Comparison of ENCODE assay signal across 27 cellular contexts in genomic region chr15:25240461-25241021, GRCh38.
DNase-seq lines count a peak whose midpoint lies in the region; ATAC-seq, FAIRE-seq and TF ChIP-seq lines count a peak whose summit lies in the region.
"Had no signal": no experiment of that assay in that cellular context is flagged by ENCODE, and none has a peak within 500 bp of the region (broad histone marks: within the 10 kb centered on the region; RNA-seq: fewer than 3 reads in every experiment).

No MANE protein-coding gene starts in this region.

- H3K27me3 ChIP-seq in right lobe of liver (no peaks in the 10 kb centered on the region), HepG2 (ENCODE audit: control insufficient read depth in 1 of 2, insufficient read depth in 2 of 2, low read length in 2 of 2) (no peaks in the 10 kb centered on the region), left ventricle myocardium inferior (ENCODE audit: low read depth) (no peaks in the 10 kb centered on the region)
- H3K27me3 ChIP-seq: BLaER1 treated with 17β-estradiol and CSF1 and Interleukin-3, amounts not matched to agents 10 nM and 100 nM; upper lobe of left lung had no signal

- H3K36me3 Mint-ChIP-seq in stimulated activated effector memory CD8-positive, alpha-beta T cell treated with anti-CD3 and anti-CD28 coated beads, Interleukin-12 subunit alpha, Interleukin-12 subunit beta, amount 100 ng/mL, for 72 hours: no peaks in the 10 kb centered on the region

- H3K27ac ChIP-seq in right lobe of liver: no peak overlapping the region
- no peak overlapping the region for H3K27ac ChIP-seq in HepG2 (ENCODE audit: extremely low read length, insufficient read depth, low read length)
- H3K27ac ChIP-seq in left ventricle myocardium inferior (replicated peaks): no peak overlapping the region
- H3K27ac ChIP-seq: BLaER1 treated with 17β-estradiol and CSF1 and Interleukin-3, amounts not matched to agents 10 nM and 100 nM; upper lobe of left lung; VCaP had no signal

- ATAC-seq in right lobe of liver (no peak), HepG2 (no peak)
- no peak for ATAC-seq in stimulated activated effector memory CD8-positive, alpha-beta T cell treated with anti-CD3 and anti-CD28 coated beads, Interleukin-12 subunit alpha, Interleukin-12 subunit beta, amount 100 ng/mL, for 72 hours
- ATAC-seq: activated naive CD8-positive, alpha-beta T cell treated with anti-CD3 and anti-CD28 coated beads, Interleukin-2, amount 50 U/mL, for 24 hours; Panc1 had no signal

- H3K4me3 Mint-ChIP-seq in stimulated activated effector memory CD8-positive, alpha-beta T cell treated with anti-CD3 and anti-CD28 coated beads, Interleukin-12 subunit alpha, Interleukin-12 subunit beta, amount 100 ng/mL, for 72 hours: no peak overlapping the region
- H3K4me3 Mint-ChIP-seq: activated CD4-positive, alpha-beta T cell treated with anti-CD3 and anti-CD28 coated beads, Interleukin-2, amount 10 ng/mL, durations not matched to agents 7 days and 5 days; activated naive CD8-positive, alpha-beta T cell treated with anti-CD3 and anti-CD28 coated beads, Interleukin-2, amount 50 U/mL, for 24 hours; H9 had no signal

- TF ChIP-seq EP300 in HepG2 (IDR thresholded peaks at IDR 0.05; ENCODE audit: low read depth in 2 of 2, low read length in 2 of 2) (no peak), HepG2 (CRISPR knock-in tag; IDR thresholded peaks at IDR 0.05; ENCODE audit: borderline replicate concordance) (no peak)

- no TSS peak for BruUV-seq in HepG2 (replicated peaks; lab: Mats Ljungman, UMichigan)

- H3K4me2 ChIP-seq in HepG2 (ENCODE audit: low read depth, low read length): no peak overlapping the region
- H3K4me2 ChIP-seq: BLaER1 treated with 17β-estradiol and CSF1 and Interleukin-3, amounts not matched to agents 10 nM and 100 nM; smooth muscle cell had no signal

- H3K9ac ChIP-seq in HepG2 (ENCODE audit: insufficient read depth, low read depth, low read length): no peak overlapping the region
- H3K9ac ChIP-seq: BLaER1 treated with 17β-estradiol and CSF1 and Interleukin-3, amounts not matched to agents 10 nM and 100 nM had no signal

- H3K9me3 ChIP-seq in right lobe of liver: no peaks in the 10 kb centered on the region
- peaks cover 97% of the 10 kb centered on the region for H3K9me3 ChIP-seq in HepG2 (ENCODE audit: low read length)
- H3K9me3 ChIP-seq in left ventricle myocardium inferior (replicated peaks): peaks cover 32% of the 10 kb centered on the region

- TF ChIP-seq RAD21 in HepG2 (CRISPR knock-in tag; IDR thresholded peaks at IDR 0.05): no peak

- H3K27ac Mint-ChIP-seq in stimulated activated effector memory CD8-positive, alpha-beta T cell treated with anti-CD3 and anti-CD28 coated beads, Interleukin-12 subunit alpha, Interleukin-12 subunit beta, amount 100 ng/mL, for 72 hours: no peak overlapping the region
- H3K27ac Mint-ChIP-seq: activated CD4-positive, alpha-beta T cell treated with anti-CD3 and anti-CD28 coated beads, Interleukin-2, amount 10 ng/mL, durations not matched to agents 7 days and 5 days; activated naive CD8-positive, alpha-beta T cell treated with anti-CD3 and anti-CD28 coated beads, Interleukin-2, amount 50 U/mL, for 24 hours; activated T-helper 2 cell treated with anti-CD3 and anti-CD28 coated beads, Interferon-gamma antibody, Interleukin-2, Interleukin-4, amounts not matched to agents 10 μg/mL and 5 μg/mL and 100 μg/mL, durations not matched to agents 14 hours and 24 hours and 36 hours; H9 had no signal

- TF ChIP-seq POLR2A in right lobe of liver (IDR thresholded peaks at IDR 0.05): no peak
- TF ChIP-seq POLR2A in HepG2 (IDR thresholded peaks at IDR 0.05; ENCODE audit: insufficient read depth in 1 of 2, low read depth in 2 of 2, low read length in 2 of 2): no peak

- WGBS in right lobe of liver (ENCODE audit: insufficient coverage, low coverage, low lambda C conversion rate, missing lambda C conversion rate): 68% methylated on average over 4 of the region's 13 CpGs
- WGBS in HepG2 (ENCODE audit: low lambda C conversion rate): 15% methylated on average over 2 of the region's 13 CpGs

- POLR2A ChIA-PET in HepG2 (lab: Yijun Ruan, JAX): no interaction called here

- intact Hi-C loops in right lobe of liver (cut with DNase I): no loop called here
- intact Hi-C loops in HepG2 (cut with micrococcal nuclease; ENCODE audit: unreplicated experiment): no loop called here
- intact Hi-C loops in left ventricle myocardium inferior (cut with micrococcal nuclease): no loop called here
- intact Hi-C loops in posterior cingulate gyrus (cut with DNase I): no loop called here

- in situ Hi-C loops in HepG2 (cut with HindIII; ENCODE audit: extremely low pct_ligation_motif_present, low pct_unique_long_range_greater_than_20kb): no loop called here

- H3K4me3 ChIP-seq in right lobe of liver (no peak overlapping the region), HepG2 (replicated peaks in 1 of 3; ENCODE audit: insufficient read depth in 1 of 3, low read depth in 2 of 3, low read length in 3 of 3) (no peak overlapping the region), left ventricle myocardium inferior (no peak overlapping the region)
- H3K4me3 ChIP-seq: BLaER1 treated with 17β-estradiol and CSF1 and Interleukin-3, amounts not matched to agents 10 nM and 100 nM; smooth muscle cell; upper lobe of left lung had no signal

- CTCF ChIA-PET in HepG2 (lab: Yijun Ruan, JAX; ENCODE audit: low intra/inter-chr PET ratio, low total read pairs): no interaction called here

- no peaks in the 10 kb centered on the region for H3K79me2 ChIP-seq in HepG2 (ENCODE audit: insufficient read depth, low read length)

- TF ChIP-seq CTCF in right lobe of liver (IDR thresholded peaks at IDR 0.05) (no peak), HepG2 (CRISPR knock-in tag; IDR thresholded peaks at IDR 0.05) (no peak), left ventricle myocardium inferior (IDR thresholded peaks at IDR 0.05; ENCODE audit: borderline replicate concordance) (no peak)

- H3K9me3 Mint-ChIP-seq in stimulated activated effector memory CD8-positive, alpha-beta T cell treated with anti-CD3 and anti-CD28 coated beads, Interleukin-12 subunit alpha, Interleukin-12 subunit beta, amount 100 ng/mL, for 72 hours: no peaks in the 10 kb centered on the region

- no peak for FAIRE-seq in HepG2 (lab: Jason Lieb, UNC)

- DNase-seq in right lobe of liver: peak; percentile 14 to 45 (median 20)
- DNase-seq in HepG2 (ENCODE audit: low spot score): no peak
- peak; percentile 4 for DNase-seq in left ventricle myocardium inferior
- DNase-seq in posterior cingulate gyrus: peak in 6 of 10 donors; percentile 4 to 70 (median 29)
- no peak for DNase-seq in medulla oblongata (ENCODE audit: extremely low spot score)
- no peak for DNase-seq in stimulated activated effector memory CD8-positive, alpha-beta T cell treated with anti-CD3 and anti-CD28 coated beads, Interleukin-12 subunit alpha, Interleukin-12 subunit beta, amount 100 ng/mL, for 72 hours (ENCODE audit: low spot score in 2 of 2)
- DNase-seq in putamen (ENCODE audit: low spot score): no peak
- DNase-seq: activated CD4-positive, alpha-beta T cell treated with anti-CD3 and anti-CD28 coated beads, Interleukin-2, amount 10 ng/mL, durations not matched to agents 7 days and 5 days; activated naive CD8-positive, alpha-beta T cell treated with anti-CD3 and anti-CD28 coated beads, Interleukin-2, amount 50 U/mL, for 24 hours; DMS79 treated with DMSO at 0.1 percent for 48 hours; GF-D8; H9; islet precursor cell; mammary epithelial cell; NCI-H1092 treated with DMSO at 0.1 percent for 48 hours; NCI-H1930; NCI-H524 treated with DMSO at 0.1 percent for 48 hours; stimulated activated CD4-positive, alpha-beta T cell treated with anti-CD3 and anti-CD28 coated beads, Interleukin-2, amount 100 ng/mL, for 24 hours; SW 1271; T-helper 9 cell had no signal

- H2AFZ ChIP-seq in HepG2 (ENCODE audit: low read length): no peak overlapping the region

- no peaks in the 10 kb centered on the region for H3K4me1 ChIP-seq in right lobe of liver
- H3K4me1 ChIP-seq in HepG2 (ENCODE audit: insufficient read depth, low read length): no peaks in the 10 kb centered on the region
- H3K4me1 ChIP-seq in left ventricle myocardium inferior: no peaks in the 10 kb centered on the region
- H3K4me1 ChIP-seq: BLaER1 treated with 17β-estradiol and CSF1 and Interleukin-3, amounts not matched to agents 10 nM and 100 nM; Caco-2; upper lobe of left lung had no signal

- H3K36me3 ChIP-seq in right lobe of liver (no peaks in the 10 kb centered on the region), HepG2 (replicated peaks in 1 of 2; ENCODE audit: control insufficient read depth in 1 of 2, insufficient read depth in 2 of 2, low read length in 2 of 2) (no peaks in the 10 kb centered on the region), left ventricle myocardium inferior (no peaks in the 10 kb centered on the region)
- H3K36me3 ChIP-seq: BLaER1 treated with 17β-estradiol and CSF1 and Interleukin-3, amounts not matched to agents 10 nM and 100 nM; upper lobe of left lung had no signal

- H4K20me1 ChIP-seq in HepG2 (ENCODE audit: insufficient read depth, low read length): no peaks in the 10 kb centered on the region
- H4K20me1 ChIP-seq: BLaER1 treated with 17β-estradiol and CSF1 and Interleukin-3, amounts not matched to agents 10 nM and 100 nM had no signal

- no peaks in the 10 kb centered on the region for H3K4me1 Mint-ChIP-seq in stimulated activated effector memory CD8-positive, alpha-beta T cell treated with anti-CD3 and anti-CD28 coated beads, Interleukin-12 subunit alpha, Interleukin-12 subunit beta, amount 100 ng/mL, for 72 hours
- H3K4me1 Mint-ChIP-seq: activated CD4-positive, alpha-beta T cell treated with anti-CD3 and anti-CD28 coated beads, Interleukin-2, amount 10 ng/mL, durations not matched to agents 7 days and 5 days; activated naive CD8-positive, alpha-beta T cell treated with anti-CD3 and anti-CD28 coated beads, Interleukin-2, amount 50 U/mL, for 24 hours; H9 had no signal

TF ChIP-seq in HepG2, 621 proteins besides CTCF, POLR2A, EP300 and RAD21:
- TF ChIP-seq ZNF329 (CRISPR knock-in tag; IDR thresholded peaks at IDR 0.05; ENCODE audit: low read depth) (no peak), ZNF598 (CRISPR knock-in tag; IDR thresholded peaks at IDR 0.05; ENCODE audit: borderline replicate concordance) (no peak), STAT5B (CRISPR knock-in tag; IDR thresholded peaks at IDR 0.05) (no peak), E2F2 (CRISPR knock-in tag; IDR thresholded peaks at IDR 0.05; ENCODE audit: borderline replicate concordance) (no peak), ZNF460 (CRISPR knock-in tag; IDR thresholded peaks at IDR 0.05; ENCODE audit: borderline replicate concordance) (no peak), ZNF781 (CRISPR knock-in tag; IDR thresholded peaks at IDR 0.05; ENCODE audit: borderline replicate concordance, not compliant biosample characterization) (no peak)

Comparison
In these comparisons a context has a peak if more than half of its experiments do, and no peak if none do; other contexts are left out.
1. DNase-seq: peak in right lobe of liver (3 of 3), left ventricle myocardium inferior (single experiment) and posterior cingulate gyrus (6 of 10); none in HepG2 (single experiment), medulla oblongata (single experiment), stimulated activated effector memory CD8-positive, alpha-beta T cell treated with anti-CD3 and anti-CD28 coated beads, Interleukin-12 subunit alpha, Interleukin-12 subunit beta, amount 100 ng/mL, for 72 hours (0 of 2) and putamen (single experiment).